In the genomic region with DNA sequence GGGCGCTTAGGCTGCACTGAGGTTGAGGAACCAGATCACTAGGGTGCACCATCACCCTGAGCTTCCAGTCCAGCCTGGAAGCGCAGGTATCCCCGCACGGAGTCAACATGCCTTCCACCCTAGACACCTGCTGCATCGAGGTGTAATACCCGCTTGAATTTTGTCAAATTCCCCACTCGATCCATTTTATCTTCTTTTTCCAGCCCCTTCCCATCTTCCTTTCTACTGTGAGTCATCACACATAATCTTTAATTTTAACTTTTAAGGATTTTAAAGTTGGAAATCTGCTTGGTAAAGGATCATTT, we compare ENCODE assay signal across 8 cellular contexts. TPM values are rescaled to one million over a fixed set of nuclear protein-coding genes. Genes with fewer than 3 reads are reported as not detected.
DNase-seq lines count a peak whose midpoint lies in the region; ATAC-seq and TF ChIP-seq lines count a peak whose summit lies in the region.

No MANE protein-coding gene starts in this region.

- no peak for DNase-seq in activated naive CD4-positive, alpha-beta T cell treated with anti-CD3 and anti-CD28 coated beads, Interleukin-2, amount 50 U/mL, for 16 hours
- DNase-seq in ascending aorta (ENCODE audit: low spot score in 2 of 2) = no peak
- DNase-seq in memory B cell (ENCODE audit: low spot score in 2 of 2) = no peak
- no peak for DNase-seq in NCI-H526 treated with DMSO at 0.1 percent for 48 hours (lab: John Stamatoyannopoulos, UW)
- no peak for DNase-seq in NCI-H748 (lab: John Stamatoyannopoulos, UW; ENCODE audit: unreplicated experiment)
- no peak for DNase-seq in stimulated activated CD4-positive, alpha-beta T cell treated with anti-CD3 and anti-CD28 coated beads, Interleukin-2, amount 100 ng/mL, for 48 hours

- no peaks in the 10 kb centered on the region for H3K27me3 Mint-ChIP-seq in activated naive CD4-positive, alpha-beta T cell treated with anti-CD3 and anti-CD28 coated beads, Interleukin-2, amount 50 U/mL, for 24 hours
- H3K27me3 Mint-ChIP-seq in memory B cell = no peaks in the 10 kb centered on the region

- no peak overlapping the region for H3K27ac ChIP-seq in ascending aorta

- H3K9me3 Mint-ChIP-seq in activated naive CD4-positive, alpha-beta T cell treated with anti-CD3 and anti-CD28 coated beads, Interleukin-2, amount 50 U/mL, for 24 hours = no peaks in the 10 kb centered on the region
- no peaks in the 10 kb centered on the region for H3K9me3 Mint-ChIP-seq in memory B cell

- H3K27ac Mint-ChIP-seq in activated naive CD4-positive, alpha-beta T cell treated with anti-CD3 and anti-CD28 coated beads, Interleukin-2, amount 50 U/mL, for 24 hours = no peak overlapping the region
- H3K27ac Mint-ChIP-seq in memory B cell = peak overlapping the region; percentile 97

- H3K4me1 ChIP-seq in ascending aorta = peaks cover 0 to 4% of the 10 kb centered on the region in 2 donors

- peak overlapping the region; percentile 79 to 85 for H3K4me3 ChIP-seq in ascending aorta

- ATAC-seq in HG03159 (IDR thresholded peaks at IDR 0.05; ENCODE audit: unreplicated experiment) (peak; percentile 32), memory B cell (ENCODE audit: low read depth) (no peak)

- H3K9me3 ChIP-seq in ascending aorta = no peaks in the 10 kb centered on the region

- H3K36me3 Mint-ChIP-seq in activated naive CD4-positive, alpha-beta T cell treated with anti-CD3 and anti-CD28 coated beads, Interleukin-2, amount 50 U/mL, for 24 hours = peaks cover 8% of the 10 kb centered on the region
- H3K36me3 Mint-ChIP-seq in memory B cell = peaks cover 6% of the 10 kb centered on the region

- no peaks in the 10 kb centered on the region for H3K36me3 ChIP-seq in ascending aorta

- no peak for TF ChIP-seq CTCF in ascending aorta (IDR thresholded peaks at IDR 0.05)

- peaks cover 19% of the 10 kb centered on the region for H3K4me1 Mint-ChIP-seq in activated naive CD4-positive, alpha-beta T cell treated with anti-CD3 and anti-CD28 coated beads, Interleukin-2, amount 50 U/mL, for 24 hours
- peaks cover 6% of the 10 kb centered on the region for H3K4me1 Mint-ChIP-seq in memory B cell

- H3K27me3 ChIP-seq in ascending aorta = no peaks in the 10 kb centered on the region

- H3K4me3 Mint-ChIP-seq in activated naive CD4-positive, alpha-beta T cell treated with anti-CD3 and anti-CD28 coated beads, Interleukin-2, amount 50 U/mL, for 24 hours = peak overlapping the region; percentile 99
- peak overlapping the region; percentile 86 for H3K4me3 Mint-ChIP-seq in memory B cell

- intact Hi-C loops in ascending aorta (cut with DNase I) = loop anchor here (2.0 to 5.0 kb wide), 3 partner anchors 83 to 181 kb away; a partner anchor contains a TSS

RNA-seq across cellular contexts. Expression of a gene that starts 0.8 kb away (rescaled TPM):
- not detected for total RNA-seq in ascending aorta
